21 cellular contexts compared by ENCODE assay signal in genomic region chr11:68748061-68748460, GRCh38.
"Had no signal": no experiment of that assay in that cellular context is flagged by ENCODE, and none has a peak within 500 bp of the region (broad histone marks: within the 10 kb centered on the region; RNA-seq: fewer than 3 reads in every experiment).

No MANE protein-coding gene starts in this region.

- H3K9me3 ChIP-seq: SK-N-SH had no signal

- DNase-seq: IMR-90, Karpas-422, KG1, MM.1S, NCI-H1092 treated with DMSO at 0.1 percent for 48 hours, NCI-H1436, NCI-H187, NCI-H2029, NCI-H2081 treated with DMSO at 0.1 percent for 48 hours, NCI-H2171, NCI-H226, NCI-H446, NCI-H510A, NCI-H524 treated with DMSO at 0.1 percent for 48 hours, NCI-H69, NCI-H774, SHP77, SK-N-SH, SW 1271 had no signal

- ATAC-seq: HepG2, Panc1 had no signal
